1 cellular context compared by ENCODE assay signal in the genomic region with DNA sequence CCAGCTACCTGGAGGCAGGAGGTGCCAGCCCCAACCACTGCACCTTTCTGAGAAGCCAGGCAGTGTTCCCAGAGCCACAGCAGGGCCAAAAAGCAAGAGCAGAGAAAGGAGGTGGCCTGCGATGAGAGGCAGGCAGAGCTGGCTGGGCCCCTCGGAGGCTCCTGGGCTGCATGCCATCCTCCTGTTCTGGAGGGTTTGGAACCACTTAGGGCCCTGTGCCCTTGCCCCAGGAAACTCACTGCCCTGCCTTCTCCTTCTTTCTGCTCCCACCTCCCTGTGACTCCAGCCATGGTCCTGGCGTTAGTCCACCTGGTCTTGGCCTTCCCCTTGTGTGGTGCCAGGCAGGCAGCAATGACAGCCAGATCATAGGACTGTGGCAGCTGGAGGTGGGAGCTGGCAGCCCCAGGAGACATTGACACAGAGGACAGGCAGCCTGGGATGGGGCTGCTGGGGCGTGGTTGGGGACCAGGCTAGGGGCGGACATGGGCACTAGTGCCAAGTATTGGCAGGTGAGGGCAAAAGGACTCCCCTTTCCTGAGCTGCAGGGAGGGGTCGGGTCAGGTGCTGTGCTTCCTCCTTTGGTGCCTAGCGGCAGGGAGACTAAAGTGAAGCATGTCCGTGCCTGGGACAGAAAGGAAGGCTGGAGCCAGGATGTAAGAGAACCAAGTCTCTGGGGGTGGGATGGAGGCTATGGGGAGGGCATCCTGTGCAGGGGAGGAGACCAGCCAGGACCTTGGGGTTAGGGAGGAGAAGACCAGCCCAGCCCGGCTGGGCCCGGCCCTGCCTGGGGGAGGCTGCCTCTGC.
TF ChIP-seq lines count a peak whose summit lies in the region.

No MANE protein-coding gene starts in this region.

TF ChIP-seq in HepG2, 621 proteins besides CTCF, POLR2A, EP300 and RAD21 (continued from another document):
- TF ChIP-seq, protein P1, sequence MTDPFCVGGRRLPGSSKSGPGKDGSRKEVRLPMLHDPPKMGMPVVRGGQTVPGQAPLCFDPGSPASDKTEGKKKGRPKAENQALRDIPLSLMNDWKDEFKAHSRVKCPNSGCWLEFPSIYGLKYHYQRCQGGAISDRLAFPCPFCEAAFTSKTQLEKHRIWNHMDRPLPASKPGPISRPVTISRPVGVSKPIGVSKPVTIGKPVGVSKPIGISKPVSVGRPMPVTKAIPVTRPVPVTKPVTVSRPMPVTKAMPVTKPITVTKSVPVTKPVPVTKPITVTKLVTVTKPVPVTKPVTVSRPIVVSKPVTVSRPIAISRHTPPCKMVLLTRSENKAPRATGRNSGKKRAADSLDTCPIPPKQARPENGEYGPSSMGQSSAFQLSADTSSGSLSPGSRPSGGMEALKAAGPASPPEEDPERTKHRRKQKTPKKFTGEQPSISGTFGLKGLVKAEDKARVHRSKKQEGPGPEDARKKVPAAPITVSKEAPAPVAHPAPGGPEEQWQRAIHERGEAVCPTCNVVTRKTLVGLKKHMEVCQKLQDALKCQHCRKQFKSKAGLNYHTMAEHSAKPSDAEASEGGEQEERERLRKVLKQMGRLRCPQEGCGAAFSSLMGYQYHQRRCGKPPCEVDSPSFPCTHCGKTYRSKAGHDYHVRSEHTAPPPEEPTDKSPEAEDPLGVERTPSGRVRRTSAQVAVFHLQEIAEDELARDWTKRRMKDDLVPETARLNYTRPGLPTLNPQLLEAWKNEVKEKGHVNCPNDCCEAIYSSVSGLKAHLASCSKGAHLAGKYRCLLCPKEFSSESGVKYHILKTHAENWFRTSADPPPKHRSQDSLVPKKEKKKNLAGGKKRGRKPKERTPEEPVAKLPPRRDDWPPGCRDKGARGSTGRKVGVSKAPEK (CRISPR knock-in tag; IDR thresholded peaks at IDR 0.05; ENCODE audit: borderline replicate concordance): no peak
